ENCODE assay signal across 18 cellular contexts in genomic region chr18:32488078-32488477, GRCh38.
"Had no signal": no experiment of that assay in that cellular context is flagged by ENCODE, and none has a peak within 500 bp of the region (broad histone marks: within the 10 kb centered on the region; RNA-seq: fewer than 3 reads in every experiment).

No MANE protein-coding gene starts in this region.

- DNase-seq: IMR-90, Karpas-422, KG1, MG63, NCI-H1092, NCI-H1436, NCI-H187, NCI-H2029, NCI-H2081 treated with DMSO at 0.1 percent for 48 hours, NCI-H226, NCI-H446, NCI-H510A, NCI-H524 treated with DMSO at 0.1 percent for 48 hours, SHP77, SK-N-SH, SW 1271, T-cell had no signal

- H3K9me3 ChIP-seq: MG63, SK-N-SH had no signal

- H3K36me3 ChIP-seq: MG63 had no signal

- H3K27ac ChIP-seq: RWPE1 had no signal

- H3K4me3 ChIP-seq: MG63 had no signal
